Comparison of ENCODE assay signal across 8 cellular contexts in the genomic region with DNA sequence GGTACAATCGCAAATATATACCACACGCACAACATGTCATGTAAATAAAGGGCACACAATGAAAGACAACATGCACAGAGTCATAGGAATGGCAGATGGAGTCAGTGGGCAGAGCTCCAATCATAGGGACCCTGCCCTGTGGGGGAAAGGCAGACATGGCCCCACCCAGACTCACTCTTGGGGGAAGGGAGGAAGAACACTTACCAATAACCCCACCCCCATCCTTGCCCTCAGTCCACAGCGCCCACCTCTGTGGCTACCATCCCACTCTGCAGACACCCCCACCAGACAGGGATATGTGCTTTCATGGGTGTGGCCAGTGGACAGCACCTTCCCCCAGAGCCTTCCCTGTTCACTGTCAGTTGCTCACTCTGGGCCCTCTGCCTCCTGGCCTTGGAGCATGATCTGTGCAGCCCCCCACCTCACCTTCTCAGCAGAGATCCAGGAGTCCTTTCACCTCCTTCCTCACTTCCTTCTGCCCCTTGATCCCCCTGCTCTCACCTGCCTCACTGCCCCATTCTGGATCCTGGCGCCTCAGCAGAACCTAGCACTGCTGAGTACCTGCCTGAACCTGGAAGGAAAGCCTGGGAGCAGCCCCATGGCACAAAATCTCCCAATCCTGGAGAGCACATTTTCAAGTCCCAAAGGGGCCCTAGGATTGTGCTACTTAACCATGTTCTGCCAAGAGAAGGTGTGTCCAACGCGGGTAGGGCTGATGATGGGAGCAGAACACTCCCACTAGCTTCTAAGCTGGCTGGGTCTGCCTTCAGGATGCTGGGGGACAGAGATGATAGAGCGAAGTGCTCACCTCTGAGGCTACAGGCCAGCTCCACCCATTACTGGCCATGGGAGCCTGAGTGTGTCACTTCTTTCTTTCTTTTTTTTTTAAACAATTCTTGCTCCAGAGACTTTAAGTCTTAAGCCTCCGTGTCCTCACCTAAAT. TPM values are rescaled to one million over a fixed set of nuclear protein-coding genes. Genes with fewer than 3 reads are reported as not detected.
DNase-seq lines count a peak whose midpoint lies in the region; ATAC-seq and TF ChIP-seq lines count a peak whose summit lies in the region.

No MANE protein-coding gene starts in this region.

- H3K36me3 ChIP-seq in SK-N-MC (ENCODE audit: insufficient read depth, low read length), result peaks cover 6% of the 10 kb centered on the region; the same call in 1 of the 2 replicates

- intact Hi-C loops in cardiac septum (cut with DNase I), result loop anchor here (5.0 kb wide), 1 partner anchor 36 kb away; a partner anchor contains a TSS

- no peak overlapping the region for H3K9ac ChIP-seq in SK-N-MC (ENCODE audit: insufficient read length)

- peak overlapping the region; percentile 58 for H3K27ac ChIP-seq in 22Rv1
- H3K27ac ChIP-seq in SK-N-MC, result no peak overlapping the region

- H3K9me3 ChIP-seq in SK-N-MC (ENCODE audit: low read depth, low read length), result no peaks in the 10 kb centered on the region

- H3K4me3 ChIP-seq in GM12864 (ENCODE audit: low read depth, low read length) (peak overlapping the region; percentile 70), SK-N-MC (peak overlapping the region; percentile 77)

- ATAC-seq in HG03378 (IDR thresholded peaks at IDR 0.05; ENCODE audit: unreplicated experiment), result no peak

- TF ChIP-seq CTCF in 22Rv1 (IDR thresholded peaks at IDR 0.05) (no peak), GM12864 (IDR thresholded peaks at IDR 0.05; ENCODE audit: low read depth, low read length, missing control alignments) (no peak)

- DNase-seq in GM12864 (ENCODE audit: low read depth) (no peak), SK-N-MC (ENCODE audit: low read depth, low spot score) (no peak), germinal center (ENCODE audit: low spot score) (peak; percentile 38), cardiac septum (ENCODE audit: low spot score) (no peak), iPS-NIHi7 (ENCODE audit: extremely low spot score) (no peak), activated gamma-delta T cell (lab: John Stamatoyannopoulos, UW) (no peak)

RNA-seq across cellular contexts. Expression of a gene that starts 1.5 kb away (rescaled TPM):
- total RNA-seq in cardiac septum, result 15.3 TPM

RNA-seq across cellular contexts. Expression of a gene that starts 35.7 kb away (rescaled TPM):
- total RNA-seq in cardiac septum, result 13.5 TPM

RNA-seq across cellular contexts. Expression of a gene that starts 48.1 kb away (rescaled TPM):
- 2.4 TPM for total RNA-seq in cardiac septum
